6 cellular contexts compared by ENCODE assay signal in the genomic region with DNA sequence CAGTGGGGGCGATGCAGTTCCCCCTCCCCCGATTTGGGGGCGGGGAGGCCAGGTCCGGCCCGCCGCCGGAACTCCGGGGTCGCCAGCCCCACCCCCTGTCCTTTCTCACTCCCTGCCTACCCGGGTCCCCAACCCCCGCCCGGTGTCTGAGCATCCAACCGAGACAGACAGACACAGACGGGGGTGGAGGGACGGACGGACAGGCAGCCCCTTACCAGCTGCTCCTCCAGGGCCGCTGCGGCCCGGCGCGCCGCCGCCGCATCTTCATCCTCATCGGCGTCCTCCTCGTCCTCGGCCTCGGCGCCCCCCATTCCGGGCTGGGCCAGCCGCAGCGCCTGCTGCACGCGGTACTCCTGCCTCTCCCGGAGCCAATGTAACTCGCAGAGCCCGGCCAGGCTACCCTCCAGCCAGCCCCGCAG. TPM values are rescaled to one million over a fixed set of nuclear protein-coding genes. Genes with fewer than 3 reads are reported as not detected.
DNase-seq lines count a peak whose midpoint lies in the region; ATAC-seq, FAIRE-seq and TF ChIP-seq lines count a peak whose summit lies in the region.

No MANE protein-coding gene starts in this region.

- peak overlapping the region; percentile 79 for H2AFZ ChIP-seq in astrocyte (ENCODE audit: low read depth, low read length)

- H3K36me3 ChIP-seq in HEK293 (ENCODE audit: control insufficient read depth in 2 of 2, insufficient read depth in 1 of 2, low read length in 2 of 2): no peaks in the 10 kb centered on the region; a peak in 1 of 3 replicates
- H3K36me3 ChIP-seq in astrocyte (ENCODE audit: insufficient read depth, low read length): no peaks in the 10 kb centered on the region

- peaks cover 5% of the 10 kb centered on the region for H3K27me3 Mint-ChIP-seq in astrocyte (ENCODE audit: low read depth, unreplicated experiment)
- peaks cover 16 to 47% (median 38%) of the 10 kb centered on the region in 3 donors for H3K27me3 Mint-ChIP-seq in naive B cell

- TF ChIP-seq CTCF in HEK293 (tag by site-specific recombination; IDR thresholded peaks at IDR 0.05) (no peak), astrocyte (IDR thresholded peaks at IDR 0.05; ENCODE audit: insufficient read depth, low read depth, low read length) (no peak)

- H3K36me3 Mint-ChIP-seq in astrocyte (ENCODE audit: low read depth, unreplicated experiment) (peaks cover 3% of the 10 kb centered on the region), naive B cell (no peaks in the 10 kb centered on the region)

- no peak for DNase-seq in astrocyte (ENCODE audit: low read depth)
- DNase-seq in naive B cell: no peak
- no peak for DNase-seq in effector CD8-positive, alpha-beta T cell (lab: John Stamatoyannopoulos, UW)
- DNase-seq in activated gamma-delta T cell treated with Interleukin-2 at 50 U/mL for 16 hours: no peak

- no peaks in the 10 kb centered on the region for H3K27me3 ChIP-seq in astrocyte (ENCODE audit: insufficient read depth, low read length)

- FAIRE-seq in astrocyte (lab: Jason Lieb, UNC): no peak

- no peaks in the 10 kb centered on the region for H3K79me2 ChIP-seq in astrocyte (ENCODE audit: insufficient read depth, low read length)

- CTCF ChIA-PET in HEK293 (lab: Yijun Ruan, JAX): interaction anchor here (0.6 to 7.6 kb wide), 24 partner anchors 14 to 465 kb away, joined by 3 to 327 read pairs (median 8); partner anchors contain the start of genes GNG8 and PTGIR

- peaks cover 21% of the 10 kb centered on the region for H3K4me1 ChIP-seq in HEK293 (ENCODE audit: control insufficient read depth, insufficient read depth, low read length)
- H3K4me1 ChIP-seq in astrocyte (ENCODE audit: insufficient read depth, low read length): peaks cover 27% of the 10 kb centered on the region

- H3K4me3 Mint-ChIP-seq in astrocyte (ENCODE audit: unreplicated experiment) (peak overlapping the region; percentile 95), naive B cell (peak overlapping the region in 7 of 8 donors; percentile 54 to 88 (median 81))

- peaks cover 16% of the 10 kb centered on the region for H3K4me1 Mint-ChIP-seq in astrocyte (ENCODE audit: low read depth, unreplicated experiment)
- peaks cover 27 to 28% (median 27%) of the 10 kb centered on the region in 3 donors for H3K4me1 Mint-ChIP-seq in naive B cell

- H3K27ac ChIP-seq in HEK293 (ENCODE audit: extremely low read depth, low read depth, low read length) (peak overlapping the region; percentile 27; the same call in 1 of the 2 replicates), astrocyte (ENCODE audit: low read depth, low read length) (no peak overlapping the region)

- POLR2A ChIA-PET in HEK293 (lab: Yijun Ruan, JAX): interaction anchor here (0.5 to 2.7 kb wide), 12 partner anchors 8 to 774 kb away, joined by 3 to 27 read pairs (median 4); partner anchors contain the start of genes CALM3, IRF2BP1 and TMEM160

- H3K4me3 ChIP-seq in HEK293 (ENCODE audit: low read depth, low read length) (peak overlapping the region; percentile 45), astrocyte (ENCODE audit: insufficient read depth, low read depth, low read length) (peak overlapping the region; percentile 65)

- peak; percentile 8 to 15 for ATAC-seq in naive B cell (ENCODE audit: low read depth in 2 of 2)
- ATAC-seq in HG02798 (IDR thresholded peaks at IDR 0.05; ENCODE audit: poor library complexity, unreplicated experiment): no peak

- H3K9me3 Mint-ChIP-seq in astrocyte (ENCODE audit: unreplicated experiment) (no peaks in the 10 kb centered on the region), naive B cell (no peaks in the 10 kb centered on the region)

- H3K27ac Mint-ChIP-seq in astrocyte (ENCODE audit: unreplicated experiment): no peak overlapping the region
- peak overlapping the region in 1 of 6 donors; percentile 87 for H3K27ac Mint-ChIP-seq in naive B cell

- H3K9me3 ChIP-seq in HEK293 (ENCODE audit: control insufficient read depth, insufficient read depth, low read depth, low read length) (no peaks in the 10 kb centered on the region), astrocyte (ENCODE audit: insufficient read depth, low read depth, low read length) (no peaks in the 10 kb centered on the region)

- H4K20me1 ChIP-seq in astrocyte (ENCODE audit: insufficient read depth, low read length): peaks cover 6% of the 10 kb centered on the region

- H3K9ac ChIP-seq in astrocyte (ENCODE audit: low read length): peak overlapping the region; percentile 71

- peak overlapping the region; percentile 94 for H3K4me2 ChIP-seq in astrocyte (ENCODE audit: low read length)

TF ChIP-seq in HEK293, 187 proteins besides CTCF, POLR2A, EP300 and RAD21 (continues in another document):
- 0 out of 2 replicates have a peak, but pooled peaks have one; percentile 35 for TF ChIP-seq PBX3 (CRISPR knock-in tag; IDR thresholded peaks at IDR 0.05)
- TF ChIP-seq ZNF449 (tag by site-specific recombination; IDR thresholded peaks at IDR 0.05): no peak
- no peak for TF ChIP-seq ZNF624 (tag by site-specific recombination; IDR thresholded peaks at IDR 0.05)
- TF ChIP-seq ZBTB48 (tag by site-specific recombination; IDR thresholded peaks at IDR 0.05): peak; percentile 39; the same call in 1 of the 2 replicates
- TF ChIP-seq, protein P1, sequence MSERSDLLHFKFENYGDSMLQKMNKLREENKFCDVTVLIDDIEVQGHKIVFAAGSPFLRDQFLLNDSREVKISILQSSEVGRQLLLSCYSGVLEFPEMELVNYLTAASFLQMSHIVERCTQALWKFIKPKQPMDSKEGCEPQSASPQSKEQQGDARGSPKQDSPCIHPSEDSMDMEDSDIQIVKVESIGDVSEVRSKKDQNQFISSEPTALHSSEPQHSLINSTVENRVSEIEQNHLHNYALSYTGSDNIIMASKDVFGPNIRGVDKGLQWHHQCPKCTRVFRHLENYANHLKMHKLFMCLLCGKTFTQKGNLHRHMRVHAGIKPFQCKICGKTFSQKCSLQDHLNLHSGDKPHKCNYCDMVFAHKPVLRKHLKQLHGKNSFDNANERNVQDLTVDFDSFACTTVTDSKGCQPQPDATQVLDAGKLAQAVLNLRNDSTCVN (tag by site-specific recombination; optimal IDR thresholded peaks at IDR 0.05): peak; percentile 30
- TF ChIP-seq GLIS2 (tag by site-specific recombination; IDR thresholded peaks at IDR 0.05): peak; percentile 47
- TF ChIP-seq, protein P2, sequence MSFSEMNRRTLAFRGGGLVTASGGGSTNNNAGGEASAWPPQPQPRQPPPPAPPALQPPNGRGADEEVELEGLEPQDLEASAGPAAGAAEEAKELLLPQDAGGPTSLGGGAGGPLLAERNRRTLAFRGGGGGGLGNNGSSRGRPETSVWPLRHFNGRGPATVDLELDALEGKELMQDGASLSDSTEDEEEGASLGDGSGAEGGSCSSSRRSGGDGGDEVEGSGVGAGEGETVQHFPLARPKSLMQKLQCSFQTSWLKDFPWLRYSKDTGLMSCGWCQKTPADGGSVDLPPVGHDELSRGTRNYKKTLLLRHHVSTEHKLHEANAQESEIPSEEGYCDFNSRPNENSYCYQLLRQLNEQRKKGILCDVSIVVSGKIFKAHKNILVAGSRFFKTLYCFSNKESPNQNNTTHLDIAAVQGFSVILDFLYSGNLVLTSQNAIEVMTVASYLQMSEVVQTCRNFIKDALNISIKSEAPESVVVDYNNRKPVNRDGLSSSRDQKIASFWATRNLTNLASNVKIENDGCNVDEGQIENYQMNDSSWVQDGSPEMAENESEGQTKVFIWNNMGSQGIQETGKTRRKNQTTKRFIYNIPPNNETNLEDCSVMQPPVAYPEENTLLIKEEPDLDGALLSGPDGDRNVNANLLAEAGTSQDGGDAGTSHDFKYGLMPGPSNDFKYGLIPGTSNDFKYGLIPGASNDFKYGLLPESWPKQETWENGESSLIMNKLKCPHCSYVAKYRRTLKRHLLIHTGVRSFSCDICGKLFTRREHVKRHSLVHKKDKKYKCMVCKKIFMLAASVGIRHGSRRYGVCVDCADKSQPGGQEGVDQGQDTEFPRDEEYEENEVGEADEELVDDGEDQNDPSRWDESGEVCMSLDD (tag by site-specific recombination; IDR thresholded peaks at IDR 0.05): peak; percentile 57
- TF ChIP-seq ZNF626 (tag by site-specific recombination; IDR thresholded peaks at IDR 0.05): no peak
- TF ChIP-seq ZNF521 (tag by site-specific recombination; IDR thresholded peaks at IDR 0.05): no peak
- peak; percentile 24; the same call in 1 of the 2 replicates for TF ChIP-seq ZFP69B (tag by site-specific recombination; IDR thresholded peaks at IDR 0.05)

RNA-seq across cellular contexts. Expression of gene DACT3, which starts 0.4 kb away (rescaled TPM):
- total RNA-seq in astrocyte: 19.8 and 27.7 TPM in 2 replicates
- polyA plus RNA-seq in naive B cell (ENCODE audit: low read depth in 6 of 6): under 1 TPM in 2 of 6 donors, not detected in 4; 0.11 to 0.30 TPM

RNA-seq across cellular contexts. Expression of gene GNG8, which starts 24.6 kb away (rescaled TPM):
- not detected in 2 replicates for total RNA-seq in astrocyte
- 10 to 100 TPM in 2 of 6 donors, not detected in 4; 14.1 to 16.1 TPM for polyA plus RNA-seq in naive B cell (ENCODE audit: low read depth in 6 of 6)

RNA-seq across cellular contexts. Expression of gene PTGIR, which starts 35.7 kb away (rescaled TPM):
- total RNA-seq in astrocyte: 0.50 and 0.52 TPM in 2 replicates
- polyA plus RNA-seq in naive B cell (ENCODE audit: low read depth in 6 of 6): 1 to 10 TPM in 5 of 6 donors, not detected in 1; 1.3 to 4.5 (median 1.9) TPM

RNA-seq across cellular contexts. Expression of gene PRKD2, which starts 56.3 kb away (rescaled TPM):
- 45.8 and 54.6 TPM in 2 replicates for total RNA-seq in astrocyte
- 100 to 1,000 TPM in 1 of 6 donors, 10 to 100 TPM in 5; 66.7 to 156 (median 72.6) TPM for polyA plus RNA-seq in naive B cell (ENCODE audit: low read depth in 6 of 6)

RNA-seq across cellular contexts. Expression of gene CALM3, which starts 59.5 kb away (rescaled TPM):
- 334 and 343 TPM in 2 replicates for total RNA-seq in astrocyte
- 100 to 1,000 TPM; 106 to 118 (median 112) TPM for polyA plus RNA-seq in naive B cell (ENCODE audit: low read depth in 6 of 6)
